Comparison of ENCODE assay signal across 11 cellular contexts in genomic region chr7:11224535-11224934, GRCh38.
"Had no signal": no experiment of that assay in that cellular context is flagged by ENCODE, and none has a peak within 500 bp of the region (broad histone marks: within the 10 kb centered on the region; RNA-seq: fewer than 3 reads in every experiment).

No MANE protein-coding gene starts in this region.

- H3K9ac ChIP-seq: GM23248 had no signal

- H3K27ac ChIP-seq: GM23248 had no signal

- H3K4me1 ChIP-seq: HAP-1 had no signal

- H3K36me3 ChIP-seq: HAP-1 had no signal

- H3K4me3 ChIP-seq: GM23248, GM23338, HAP-1 had no signal

- H3K4me2 ChIP-seq: GM23338 had no signal

- FAIRE-seq: H1, H54 had no signal

- DNase-seq: GM23248, GOT3, H7, H9, HCEC 1CT, HFFc6 had no signal

- ATAC-seq: GM23338, HCT116 had no signal

- H2AFZ ChIP-seq: GM23248, GM23338 had no signal

- H3K9me3 ChIP-seq: HAP-1 had no signal
